ENCODE assay signal across 15 cellular contexts in genomic region chr12:109523071-109523470, GRCh38. TPM values are rescaled to one million over a fixed set of nuclear protein-coding genes. Genes with fewer than 3 reads are reported as not detected.
DNase-seq lines count a peak whose midpoint lies in the region; TF ChIP-seq lines count a peak whose summit lies in the region.
"Had no signal": no experiment of that assay in that cellular context is flagged by ENCODE, and none has a peak within 500 bp of the region (broad histone marks: within the 10 kb centered on the region; RNA-seq: fewer than 3 reads in every experiment).

No MANE protein-coding gene starts in this region.

- peaks cover 30% of the 10 kb centered on the region for H3K4me1 ChIP-seq in smooth muscle cell (ENCODE audit: low read depth)
- peaks cover 9% of the 10 kb centered on the region for H3K4me1 ChIP-seq in testis
- H3K4me1 ChIP-seq: A549 had no signal

- no peak for TF ChIP-seq CTCF in smooth muscle cell (IDR thresholded peaks at IDR 0.05; ENCODE audit: borderline replicate concordance, insufficient read depth, poor library complexity, severe bottlenecking)
- TF ChIP-seq CTCF in testis (IDR thresholded peaks at IDR 0.05): no peak

- H3K36me3 ChIP-seq in smooth muscle cell (ENCODE audit: low read depth) (no peaks in the 10 kb centered on the region), testis (ENCODE audit: low read depth, missing control alignments) (no peaks in the 10 kb centered on the region)

- H3K4me3 ChIP-seq in smooth muscle cell: no peak overlapping the region
- H3K4me3 ChIP-seq in testis: no peak overlapping the region
- H3K4me3 ChIP-seq: A549 had no signal

- H3K27me3 ChIP-seq in smooth muscle cell (ENCODE audit: low read depth): no peaks in the 10 kb centered on the region
- no peaks in the 10 kb centered on the region for H3K27me3 ChIP-seq in testis

- no peak for TF ChIP-seq POLR2A in testis (IDR thresholded peaks at IDR 0.05)

- 73% methylated on average over 10 of the region's 10 CpGs for WGBS in smooth muscle cell (ENCODE audit: low lambda C conversion rate)
- 75 to 80% methylated on average over 9 to 10 of the region's 10 CpGs for WGBS in testis, 2 donors

- intact Hi-C loops in testis (cut with DNase I; ENCODE audit: low total_unique reads): no loop called here

- H3K9me3 ChIP-seq in smooth muscle cell (replicated peaks; ENCODE audit: low read depth): no peaks in the 10 kb centered on the region
- no peaks in the 10 kb centered on the region for H3K9me3 ChIP-seq in testis
- H3K9me3 ChIP-seq: A549 had no signal

- no peaks in the 10 kb centered on the region for H4K20me1 ChIP-seq in smooth muscle cell (ENCODE audit: low read depth)

- peak; percentile 30 for DNase-seq in activated effector memory CD4-positive, alpha-beta T cell treated with anti-CD3 and anti-CD28 coated beads, Interleukin-2, amount 50 U/mL, for 16 hours
- no peak for DNase-seq in activated effector memory CD4-positive, alpha-beta T cell treated with Interleukin-2 at 50 U/mL for 16 hours
- DNase-seq in hypothalamus (lab: John Stamatoyannopoulos, UW): peak in 30 of 51 donors; percentile 5 to 66 (median 32)
- DNase-seq in HCEC 1CT: no peak
- DNase-seq in smooth muscle cell (lab: John Stamatoyannopoulos, UW; ENCODE audit: unreplicated experiment): no peak
- DNase-seq in testis: no peak
- DNase-seq: activated CD8-positive, alpha-beta memory T cell treated with anti-CD3 and anti-CD28 coated beads, Interleukin-2, amount 50 U/mL, for 48 hours; CD8-positive, alpha-beta T cell; MV-4-11; PC-3; stimulated activated CD4-positive, alpha-beta T cell treated with anti-CD3 and anti-CD28 coated beads, Interleukin-2, amount 100 ng/mL, for 24 hours; stimulated activated CD8-positive, alpha-beta memory T cell treated with anti-CD3 and anti-CD28 coated beads, Interleukin-4, amount 100 ng/mL, for 48 hours had no signal

- H3F3A ChIP-seq in smooth muscle cell (ENCODE audit: low read depth): peaks cover 10% of the 10 kb centered on the region

- H2AFZ ChIP-seq in smooth muscle cell (ENCODE audit: low read depth): no peak overlapping the region

- H3K9ac ChIP-seq in smooth muscle cell (ENCODE audit: low read depth): no peak overlapping the region

- no peaks in the 10 kb centered on the region for H3K79me2 ChIP-seq in smooth muscle cell (ENCODE audit: low read depth)

- H3K27ac ChIP-seq in angular gyrus (ENCODE audit: low read depth, low read length): peak overlapping the region; percentile 17
- peak overlapping the region; percentile 7 for H3K27ac ChIP-seq in temporal lobe (ENCODE audit: low read depth, low read length)
- no peak overlapping the region for H3K27ac ChIP-seq in smooth muscle cell (ENCODE audit: low read depth)
- H3K27ac ChIP-seq in testis: no peak overlapping the region
- H3K27ac ChIP-seq: A549 had no signal

- no peak overlapping the region for H3K4me2 ChIP-seq in smooth muscle cell
- H3K4me2 ChIP-seq: A549 had no signal

RNA-seq across cellular contexts. Expression of gene UBE3B, which starts 45.6 kb away (rescaled TPM):
- 21.6 TPM for total RNA-seq in temporal lobe
- total RNA-seq in smooth muscle cell: 45.5 and 62.9 TPM in 2 replicates
- polyA plus RNA-seq in smooth muscle cell: 21.8 and 24.2 TPM in 2 replicates
- total RNA-seq in testis: 10 to 100 TPM; 65.6 to 66.8 TPM
- 38.1 TPM for polyA plus RNA-seq in testis (ENCODE audit: insufficient read depth, low read depth, low replicate concordance)

RNA-seq across cellular contexts. Expression of gene KCTD10, which starts 46.0 kb away (rescaled TPM):
- total RNA-seq in temporal lobe: 39.6 TPM
- total RNA-seq in smooth muscle cell: 89.7 and 111 TPM in 2 replicates
- 63.7 and 79.6 TPM in 2 replicates for polyA plus RNA-seq in smooth muscle cell
- total RNA-seq in testis: 10 to 100 TPM; 43.0 to 58.7 TPM
- 43.6 TPM for polyA plus RNA-seq in testis (ENCODE audit: insufficient read depth, low read depth, low replicate concordance)

RNA-seq across cellular contexts. Expression of gene MMAB, which starts 50.2 kb away (rescaled TPM):
- total RNA-seq in temporal lobe: 11.1 TPM
- total RNA-seq in smooth muscle cell: 20.2 and 29.6 TPM in 2 replicates
- polyA plus RNA-seq in smooth muscle cell: 43.1 and 51.7 TPM in 2 replicates
- total RNA-seq in testis: 10 to 100 TPM; 23.6 to 26.4 TPM
- polyA plus RNA-seq in testis (ENCODE audit: insufficient read depth, low read depth, low replicate concordance): 45.2 TPM

RNA-seq across cellular contexts. Expression of gene MVK, which starts 50.5 kb away (rescaled TPM):
- 9.3 TPM for total RNA-seq in temporal lobe
- 13.9 and 21.1 TPM in 2 replicates for total RNA-seq in smooth muscle cell
- polyA plus RNA-seq in smooth muscle cell: 11.8 and 16.3 TPM in 2 replicates
- 10 to 100 TPM; 49.8 to 63.1 TPM for total RNA-seq in testis
- polyA plus RNA-seq in testis (ENCODE audit: insufficient read depth, low read depth, low replicate concordance): 63.6 TPM

Comparison
In these comparisons a context has a peak if more than half of its experiments do, and no peak if none do; other contexts are left out.
1. DNase-seq: peak in activated effector memory CD4-positive, alpha-beta T cell treated with anti-CD3 and anti-CD28 coated beads, Interleukin-2, amount 50 U/mL, for 16 hours (single experiment) and hypothalamus (30 of 51); none in activated effector memory CD4-positive, alpha-beta T cell treated with Interleukin-2 at 50 U/mL for 16 hours (single experiment), HCEC 1CT (single experiment), smooth muscle cell (single experiment) and testis (single experiment).
2. H3K27ac ChIP-seq: peak in angular gyrus (single experiment) and temporal lobe (single experiment); none in smooth muscle cell (single experiment) and testis (0 of 2).